8 cellular contexts compared by ENCODE assay signal in the genomic region with DNA sequence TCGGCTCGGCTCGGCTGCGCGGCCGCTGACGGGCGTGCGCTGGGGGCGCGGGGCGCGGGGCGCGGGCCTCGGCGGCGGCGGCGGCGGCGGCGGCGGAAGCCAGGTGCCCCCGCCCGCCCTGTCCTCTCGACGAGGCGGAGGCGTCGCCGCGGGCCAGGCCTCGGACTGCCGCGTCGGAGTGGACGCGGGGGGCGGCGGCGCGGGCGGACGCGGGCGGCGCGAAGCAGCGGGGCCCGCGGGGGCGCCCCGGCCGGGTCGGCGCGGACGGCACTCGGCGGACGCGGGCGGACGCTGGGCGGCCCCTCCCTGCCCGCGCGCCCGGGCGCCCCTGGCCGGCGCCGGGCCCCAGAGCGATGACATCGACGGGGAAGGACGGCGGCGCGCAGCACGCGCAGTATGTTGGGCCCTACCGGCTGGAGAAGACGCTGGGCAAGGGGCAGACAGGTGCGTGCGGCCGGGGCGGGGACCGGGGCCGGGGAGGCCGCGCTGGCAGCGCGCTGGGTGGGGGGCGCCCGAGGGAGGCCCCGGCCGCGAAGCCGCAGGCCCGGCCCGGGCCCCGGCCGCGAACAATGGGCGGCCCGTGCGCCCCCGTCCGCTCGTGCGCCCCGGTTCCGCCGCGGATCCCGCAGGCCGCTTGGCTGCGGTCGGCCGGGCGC. TPM values are rescaled to one million over a fixed set of nuclear protein-coding genes. Genes with fewer than 3 reads are reported as not detected.
DNase-seq lines count a peak whose midpoint lies in the region; ATAC-seq, FAIRE-seq and TF ChIP-seq lines count a peak whose summit lies in the region.

Gene BRSK2, plus strand, starts transcription at position 3 of the 656 bp plus-strand sequence. Its CDS starts 351 bp downstream, at position 354.

- no peaks in the 10 kb centered on the region for H3K79me2 ChIP-seq in GM12878 (ENCODE audit: control insufficient read depth, insufficient read depth, low read length)

- no peaks in the 10 kb centered on the region for H4K20me1 ChIP-seq in GM12878 (ENCODE audit: control insufficient read depth, insufficient read depth)

- RAD21 ChIA-PET in GM12878 (lab: Charles Lee; ENCODE audit: unreplicated experiment) = no interaction called here

- H3K27ac Mint-ChIP-seq in activated naive CD4-positive, alpha-beta T cell treated with anti-CD3 and anti-CD28 coated beads, Interleukin-2, amount 50 U/mL, for 24 hours = no peak within 1 kb of the TSS

- peaks cover 9% of the 10 kb centered on the region for H3K4me1 Mint-ChIP-seq in activated naive CD4-positive, alpha-beta T cell treated with anti-CD3 and anti-CD28 coated beads, Interleukin-2, amount 50 U/mL, for 24 hours

- H3K27me3 ChIP-seq in GM12878 (replicated peaks in 1 of 2; ENCODE audit: control insufficient read depth in 2 of 2, insufficient read depth in 2 of 2, low read length in 1 of 2) (peaks cover 6 to 14% of the 10 kb centered on the region in 2 experiments), lung (ENCODE audit: control insufficient read depth, insufficient read depth) (no peaks in the 10 kb centered on the region), vagina (peaks cover 10% of the 10 kb centered on the region)

- no TSS peak for BruUV-seq in GM12878 (replicated peaks; lab: Mats Ljungman, UMichigan)

- H3K36me3 ChIP-seq in GM12878 (ENCODE audit: control insufficient read depth in 2 of 2, insufficient read depth in 2 of 2, low read length in 1 of 2) (no peaks in the 10 kb centered on the region), lung (ENCODE audit: control insufficient read depth in 2 of 2, insufficient read depth in 2 of 2, low read length in 2 of 2) (no peaks in the 10 kb centered on the region), vagina (no peaks in the 10 kb centered on the region)

- H3K9me3 Mint-ChIP-seq in activated naive CD4-positive, alpha-beta T cell treated with anti-CD3 and anti-CD28 coated beads, Interleukin-2, amount 50 U/mL, for 24 hours = no peaks in the 10 kb centered on the region

- TF ChIP-seq RAD21 in GM12878 (IDR thresholded peaks at IDR 0.05; ENCODE audit: insufficient read depth, low read depth, low read length) = no peak

- peak within 1 kb of the TSS; percentile 60 for H2AFZ ChIP-seq in GM12878 (ENCODE audit: control insufficient read depth, low read depth, low read length)

- H3K36me3 Mint-ChIP-seq in activated naive CD4-positive, alpha-beta T cell treated with anti-CD3 and anti-CD28 coated beads, Interleukin-2, amount 50 U/mL, for 24 hours = no peaks in the 10 kb centered on the region

- FAIRE-seq in GM12878 (lab: Jason Lieb, UNC) (no peak), D721Med (lab: Jason Lieb, UNC) (no peak)

- no peak for DNase-seq in activated naive CD4-positive, alpha-beta T cell (lab: John Stamatoyannopoulos, UW)
- DNase-seq in GM12878 (ENCODE audit: low read depth, low spot score) = no peak
- DNase-seq in lung (ENCODE audit: low spot score) = no peak
- DNase-seq in vagina (ENCODE audit: extremely low spot score in 2 of 2) = no peak
- DNase-seq in HuH-7.5 (ENCODE audit: low spot score) = no peak
- DNase-seq in pons (ENCODE audit: low spot score) = no peak
- no peak for DNase-seq in D721Med (ENCODE audit: insufficient read length, low spot score)

- 28% methylated on average over 39 of the region's 123 CpGs for WGBS in GM12878 (ENCODE audit: insufficient coverage, insufficient replicate concordance, low lambda C conversion rate, missing lambda C conversion rate)
- WGBS in lung, 2 donors = 1 to 2% methylated on average over 21 to 123 of the region's 123 CpGs

- H3K4me2 ChIP-seq in GM12878 (ENCODE audit: control insufficient read depth, insufficient read depth) = peak within 1 kb of the TSS; percentile 94

- intact Hi-C loops in GM12878 (cut with micrococcal nuclease; ENCODE audit: unreplicated experiment) = loop anchor here (10.0 kb wide), 1 partner anchor 85 kb away; the partner anchor contains the start of gene TOLLIP
- intact Hi-C loops in vagina (cut with DNase I) = no loop called here

- in situ Hi-C loops in GM12878 (cut with MboI) = no loop called here

- H3K4me1 ChIP-seq in GM12878 (ENCODE audit: control insufficient read depth, insufficient read depth, low read length) (no peaks in the 10 kb centered on the region), lung (ENCODE audit: control insufficient read depth in 2 of 2, insufficient read depth in 2 of 2, low read length in 2 of 2) (peaks cover 3 to 5% of the 10 kb centered on the region in 2 donors), vagina (peaks cover 18% of the 10 kb centered on the region)

- peak within 1 kb of the TSS; percentile 65 for H3K4me3 Mint-ChIP-seq in activated naive CD4-positive, alpha-beta T cell treated with anti-CD3 and anti-CD28 coated beads, Interleukin-2, amount 50 U/mL, for 24 hours

- peak within 1 kb of the TSS; percentile 39; the same call in 1 of the 2 replicates for H3K9ac ChIP-seq in GM12878 (ENCODE audit: control insufficient read depth, insufficient read depth, low read length)

- TF ChIP-seq CTCF in GM12878 (IDR thresholded peaks at IDR 0.05 in 2 of 3, conservative IDR thresholded peaks at IDR 0.05 in 1 of 3; ENCODE audit: control insufficient read depth in 2 of 3, extremely low read depth in 1 of 3, insufficient read depth in 1 of 3, low read depth in 3 of 3, low read length in 3 of 3) (no peak), lung (IDR thresholded peaks at IDR 0.05; ENCODE audit: control extremely low read depth, extremely low read depth) (no peak), vagina (IDR thresholded peaks at IDR 0.05) (no peak), D721Med (IDR thresholded peaks at IDR 0.05; ENCODE audit: insufficient read depth, missing control alignments) (no peak)

- SMC1A ChIA-PET in GM12878 (lab: Charles Lee; ENCODE audit: uncharacterized antibody, unreplicated experiment) = no interaction called here

- CTCF ChIA-PET in GM12878 (lab: Yijun Ruan, JAX) = no interaction called here

- POLR2A ChIA-PET in GM12878 (lab: Charles Lee) = no interaction called here

- H3K27ac ChIP-seq in GM12878 (ENCODE audit: control insufficient read depth, insufficient read depth) (no peak within 1 kb of the TSS), lung (ENCODE audit: low read depth in 1 of 2, low read length in 1 of 2) (peak within 1 kb of the TSS in 1 of 2 donors; percentile 49), vagina (peak within 1 kb of the TSS; percentile 38)

- H3K4me3 ChIP-seq in GM12878 (peak within 1 kb of the TSS; percentile 16; the same call in 1 of the 2 replicates), lung (peak within 1 kb of the TSS; percentile 28), vagina (peak within 1 kb of the TSS; percentile 42 to 67)

- no peak for TF ChIP-seq EP300 in GM12878 (IDR thresholded peaks at IDR 0.05; ENCODE audit: borderline replicate concordance in 1 of 2, control insufficient read depth in 1 of 2, low read depth in 2 of 2, low read length in 2 of 2)

- ATAC-seq in GM12878 = no peak
- no peak for ATAC-seq in lung (ENCODE audit: insufficient read depth, low FRiP score)

- no peaks in the 10 kb centered on the region for H3K9me3 ChIP-seq in GM12878 (replicated peaks; ENCODE audit: control insufficient read depth, insufficient read depth, low read length)
- H3K9me3 ChIP-seq in lung (ENCODE audit: control insufficient read depth in 2 of 2, insufficient read depth in 1 of 2, low read length in 1 of 2) = no peaks in the 10 kb centered on the region
- H3K9me3 ChIP-seq in vagina = no peaks in the 10 kb centered on the region

- peaks cover 21% of the 10 kb centered on the region for H3K27me3 Mint-ChIP-seq in activated naive CD4-positive, alpha-beta T cell treated with anti-CD3 and anti-CD28 coated beads, Interleukin-2, amount 50 U/mL, for 24 hours

- TF ChIP-seq POLR2A in GM12878 (IDR thresholded peaks at IDR 0.05; ENCODE audit: low read depth, low read length) (no peak), vagina (IDR thresholded peaks at IDR 0.05) (no peak)

TF ChIP-seq in GM12878, 131 proteins besides CTCF, POLR2A, EP300 and RAD21 (continues in another document):
- no peak for TF ChIP-seq IRF4 (IDR thresholded peaks at IDR 0.05; ENCODE audit: low read depth, low read length)
- no peak for TF ChIP-seq POLR2AphosphoS5 (IDR thresholded peaks at IDR 0.05; ENCODE audit: low read length)
- TF ChIP-seq, protein P1, sequence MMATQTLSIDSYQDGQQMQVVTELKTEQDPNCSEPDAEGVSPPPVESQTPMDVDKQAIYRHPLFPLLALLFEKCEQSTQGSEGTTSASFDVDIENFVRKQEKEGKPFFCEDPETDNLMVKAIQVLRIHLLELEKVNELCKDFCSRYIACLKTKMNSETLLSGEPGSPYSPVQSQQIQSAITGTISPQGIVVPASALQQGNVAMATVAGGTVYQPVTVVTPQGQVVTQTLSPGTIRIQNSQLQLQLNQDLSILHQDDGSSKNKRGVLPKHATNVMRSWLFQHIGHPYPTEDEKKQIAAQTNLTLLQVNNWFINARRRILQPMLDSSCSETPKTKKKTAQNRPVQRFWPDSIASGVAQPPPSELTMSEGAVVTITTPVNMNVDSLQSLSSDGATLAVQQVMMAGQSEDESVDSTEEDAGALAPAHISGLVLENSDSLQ (IDR thresholded peaks at IDR 0.05) = no peak
- TF ChIP-seq CREM (IDR thresholded peaks at IDR 0.05; ENCODE audit: low read depth) = no peak
- no peak for TF ChIP-seq RFX5 (IDR thresholded peaks at IDR 0.05; ENCODE audit: low read depth, low read length)
- no peak for TF ChIP-seq POLR2AphosphoS2 (IDR thresholded peaks at IDR 0.05; ENCODE audit: low read depth, low read length)
- no peak for TF ChIP-seq HDAC2 (IDR thresholded peaks at IDR 0.05)
- no peak for TF ChIP-seq SMARCA5 (IDR thresholded peaks at IDR 0.05)
- no peak for TF ChIP-seq ZNF384 (IDR thresholded peaks at IDR 0.05; ENCODE audit: borderline replicate concordance, low read depth, low read length)
- TF ChIP-seq BMI1 (IDR thresholded peaks at IDR 0.05; ENCODE audit: borderline replicate concordance) = no peak

RNA-seq across cellular contexts. Expression of gene BRSK2, which starts in this region (rescaled TPM):
- not detected in 2 replicates for total RNA-seq in GM12878 (2013; cell fraction: nucleolus; rRNA removed)
- total RNA-seq in GM12878 (2014; rRNA removed) (not detected in 2 replicates), GM12878 (2014; rRNA removed; fragmentation: Illumina TruSeq; extraction: Trizol) (not detected in 2 replicates), GM12878 (2021) (0.13 and 0.24 TPM in 2 replicates), lung (under 1 TPM; 0.51 to 0.52 TPM), vagina (3.9 TPM)
- not detected for polyA plus RNA-seq in GM12878 (2011; ENCODE audit: low read depth)
- polyA plus RNA-seq in GM12878 (2011; rRNA removed) (not detected in 2 replicates), GM12878 (2014; fragmentation: Illumina TruSeq; extraction: Trizol) (not detected in 2 replicates), GM12878 (2014; fragmentation: Nextera tagmentation; extraction: Ambion mirVana) (not detected), GM12878 (2014; rRNA removed) (not detected in 2 replicates), GM12878 (2016; fragmentation: Nextera tagmentation; extraction: Ambion mirVana) (not detected), lung (under 1 TPM; 0.35 to 0.56 TPM)
- polyA plus RNA-seq in GM12878 (2011; cell fraction: cytosol; rRNA removed) = not detected in 2 replicates
- polyA plus RNA-seq in GM12878 (2011; cell fraction: nucleus; rRNA removed) = not detected in 2 replicates
- 0.06 TPM in 1 of 2 replicates, not detected in the other for polyA plus RNA-seq in GM12878 (2012)
- polyA minus RNA-seq in GM12878 (2011; rRNA and poly(A)+ RNA removed) = not detected in 2 replicates
- polyA minus RNA-seq in GM12878 (2011; cell fraction: cytosol; rRNA and poly(A)+ RNA removed) = not detected in 2 replicates
- not detected in 2 replicates for polyA minus RNA-seq in GM12878 (2011; cell fraction: nucleus; rRNA and poly(A)+ RNA removed)
